27 cellular contexts compared by ENCODE assay signal in the genomic region with DNA sequence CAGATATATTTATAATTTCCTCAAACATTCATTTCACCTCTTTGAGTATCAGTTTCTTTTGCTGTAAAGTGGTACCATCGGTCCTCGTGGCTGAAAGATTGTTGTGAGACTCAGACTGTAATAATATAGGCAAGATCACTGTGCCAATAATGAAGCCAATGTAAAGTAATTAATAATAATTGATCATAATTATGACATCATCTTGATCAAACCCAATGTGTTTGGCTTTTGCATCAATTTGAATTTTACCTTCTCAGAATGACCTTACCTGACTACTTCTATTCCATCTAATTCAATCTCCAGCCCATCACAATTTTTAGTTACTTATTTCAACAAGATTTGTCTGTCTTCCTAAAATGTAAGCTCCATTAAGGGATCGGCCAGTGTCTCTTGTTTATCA.
"Had no signal": no experiment of that assay in that cellular context is flagged by ENCODE, and none has a peak within 500 bp of the region (broad histone marks: within the 10 kb centered on the region; RNA-seq: fewer than 3 reads in every experiment).

No MANE protein-coding gene starts in this region.

- H3K4me1 ChIP-seq: stomach, suprapubic skin, testis, thyroid gland, tibial artery, tibial nerve, transverse colon, upper lobe of left lung, upper lobe of right lung, uterus, vagina had no signal

- ATAC-seq: stimulated activated effector memory CD8-positive, alpha-beta T cell treated with anti-CD3 and anti-CD28 coated beads, Interleukin-12 subunit alpha, Interleukin-12 subunit beta, amount 100 ng/mL, for 72 hours; stimulated activated memory B cell treated with anti-CD40 and anti-IgM and Interleukin-4, amounts not matched to agents 10 μg/mL and 1 μg/mL and 100 μg/mL, for 72 hours; stimulated activated naive B cell treated with anti-CD40 and anti-IgM and Interleukin-4, amounts not matched to agents 10 μg/mL and 1 μg/mL and 100 μg/mL, for 72 hours; stimulated activated naive CD8-positive, alpha-beta T cell treated with anti-CD3 and anti-CD28 coated beads, Interleukin-15, amount 100 ng/mL, for 72 hours; stimulated activated naive CD8-positive, alpha-beta T cell treated with anti-CD3 and anti-CD28 coated beads, Interleukin-15, Interleukin-2, amounts not matched to agents 100 U/mL and 50 U/mL, for 24 hours; upper lobe of right lung had no signal

- H3K4me3 ChIP-seq: stomach, suprapubic skin, testis, thoracic aorta, thyroid gland, tibial artery, tibial nerve, transverse colon, upper lobe of left lung, upper lobe of right lung, uterus, vagina had no signal

- FAIRE-seq: urothelium cell line had no signal

- H3K36me3 ChIP-seq: stomach, suprapubic skin, thoracic aorta, thyroid gland, tibial artery, tibial nerve, transverse colon, upper lobe of left lung, upper lobe of right lung, uterus, vagina had no signal

- H3K9me3 ChIP-seq: stomach, suprapubic skin, testis, thoracic aorta, thyroid gland, tibial artery, tibial nerve, transverse colon, upper lobe of left lung, upper lobe of right lung, uterus, vagina had no signal

- H3K27ac ChIP-seq: stomach, suprapubic skin, testis, thoracic aorta, thyroid gland, tibial artery, tibial nerve, transverse colon, upper lobe of left lung, upper lobe of right lung, uterus, vagina had no signal

- H3K27me3 ChIP-seq: stomach, suprapubic skin, testis, thyroid gland, tibial artery, tibial nerve, transverse colon, upper lobe of left lung, upper lobe of right lung, uterus, vagina had no signal

- DNase-seq: stimulated activated CD4-positive, alpha-beta T cell treated with anti-CD3 and anti-CD28 coated beads, Interleukin-2, amount 100 ng/mL, for 48 hours; stimulated activated CD4-positive, alpha-beta T cell treated with anti-CD3 and anti-CD28 coated beads, Interleukin-4, amount 100 ng/mL, for 1 hour; stimulated activated CD4-positive, alpha-beta T cell treated with anti-CD3 and anti-CD28 coated beads, Interleukin-4, amount 100 ng/mL, for 24 hours; stimulated activated CD4-positive, alpha-beta T cell treated with anti-CD3 and anti-CD28 coated beads, Interleukin-4, amount 100 ng/mL, for 4 hours; stimulated activated CD8-positive, alpha-beta memory T cell treated with anti-CD3 and anti-CD28 coated beads, Interleukin-4, amount 100 ng/mL, for 48 hours; stimulated activated naive B cell treated with anti-CD40 and anti-IgM and Interleukin-4, amounts not matched to agents 10 μg/mL and 1 μg/mL and 100 μg/mL, for 72 hours; stimulated activated naive CD4-positive, alpha-beta T cell; stimulated activated naive CD4-positive, alpha-beta T cell treated with Interleukin-2 at 50 U/mL for 16 hours; stimulated activated naive CD8-positive, alpha-beta T cell treated with anti-CD3 and anti-CD28 coated beads, Interleukin-15, amount 100 ng/mL, for 72 hours; stimulated activated naive CD8-positive, alpha-beta T cell treated with anti-CD3 and anti-CD28 coated beads, Interleukin-15, Interleukin-2, amounts not matched to agents 100 U/mL and 50 U/mL, for 24 hours; stomach; substantia nigra; testis; thyroid gland; tibial artery; transverse colon; trophoblast cell; upper lobe of left lung; upper lobe of right lung; uterus had no signal
